Comparison of ENCODE assay signal across 7 cellular contexts in the genomic region with DNA sequence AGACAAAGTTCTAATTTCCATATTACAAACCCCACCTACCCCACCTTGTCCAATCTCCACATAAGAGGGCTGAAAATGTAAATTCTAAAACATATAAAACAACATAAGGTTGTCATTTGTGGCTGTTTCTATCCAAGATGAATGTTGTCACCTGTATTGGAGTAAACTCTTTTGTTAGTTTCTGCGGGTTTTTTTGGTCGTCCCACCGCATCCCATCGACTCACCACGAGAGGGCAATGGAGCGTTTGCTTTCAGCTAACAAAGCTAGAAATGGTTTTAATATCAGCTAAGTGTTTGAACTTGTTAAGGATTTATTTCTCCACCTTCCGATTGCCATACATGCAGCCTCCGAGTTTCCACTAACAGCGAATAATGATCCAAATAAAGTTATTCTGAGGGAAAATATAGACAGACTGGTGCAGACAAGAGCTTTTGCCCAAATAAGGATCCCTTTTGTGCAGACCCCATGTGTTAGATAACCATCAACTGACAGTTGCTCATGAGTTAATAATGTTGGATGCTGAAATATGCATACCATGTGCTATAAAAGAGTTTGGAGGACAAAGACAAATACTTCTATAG.
A peak's percentile ranks its signal among the peaks of the same experiment; 100 is the strongest.
DNase-seq lines count a peak whose midpoint lies in the region; ATAC-seq and TF ChIP-seq lines count a peak whose summit lies in the region.

No MANE protein-coding gene starts in this region.

- WGBS in right lobe of liver (ENCODE audit: insufficient coverage, low coverage, low lambda C conversion rate, missing lambda C conversion rate) = under 1% methylated on average over 9 of the region's 9 CpGs

- peak overlapping the region; percentile 50 for H3K27ac ChIP-seq in colonic mucosa
- peak overlapping the region; percentile 37 to 67 (median 64) for H3K27ac ChIP-seq in right lobe of liver

- no peak for TF ChIP-seq POLR2A in right lobe of liver (IDR thresholded peaks at IDR 0.05)

- intact Hi-C loops in colonic mucosa (cut with DNase I) = loop anchor here (5.0 kb wide), 2 partner anchors 136 to 209 kb away; a partner anchor contains a TSS
- intact Hi-C loops in right lobe of liver (cut with DNase I) = loop anchor here (10.0 kb wide), 1 partner anchor 216 kb away; no protein-coding TSS in a partner anchor

- DNase-seq in GM13976 (ENCODE audit: low spot score) = peak; percentile 65
- peak; percentile 40 for DNase-seq in NCI-H2227 (lab: John Stamatoyannopoulos, UW; ENCODE audit: unreplicated experiment)
- DNase-seq in activated CD4-positive, alpha-beta T cell treated with anti-CD3 and anti-CD28 coated beads for 24 hours (ENCODE audit: low read depth in 2 of 2) = peak; percentile 54 to 55
- peak; percentile 85 for DNase-seq in colonic mucosa
- peak; percentile 67 to 78 (median 70) for DNase-seq in right lobe of liver
- DNase-seq in stimulated activated CD4-positive, alpha-beta T cell treated with anti-CD3 and anti-CD28 coated beads, Interleukin-4, amount 100 ng/mL, for 48 hours (ENCODE audit: low read depth in 2 of 2) = peak; percentile 52 to 63

- H3K27me3 ChIP-seq in colonic mucosa = no peaks in the 10 kb centered on the region
- H3K27me3 ChIP-seq in right lobe of liver = no peaks in the 10 kb centered on the region

- in situ Hi-C loops in GM13976 (cut with MboI; ENCODE audit: low sequenced_read_pairs, unreplicated experiment) = no loop called here

- no peaks in the 10 kb centered on the region for H3K9me3 ChIP-seq in colonic mucosa
- no peaks in the 10 kb centered on the region for H3K9me3 ChIP-seq in right lobe of liver

- peaks cover 3% of the 10 kb centered on the region for H3K4me1 ChIP-seq in colonic mucosa
- peaks cover 0 to 19% (median 6%) of the 10 kb centered on the region in 4 donors for H3K4me1 ChIP-seq in right lobe of liver

- peak overlapping the region; percentile 48 to 62 for H3K9ac ChIP-seq in colonic mucosa (ENCODE audit: low read depth in 2 of 2, low read length in 2 of 2)

- peak; percentile 68 for TF ChIP-seq CTCF in GM13976 (IDR thresholded peaks at IDR 0.05; ENCODE audit: borderline replicate concordance, control extremely low read depth, extremely low read depth, insufficient read depth, missing control alignments)
- TF ChIP-seq CTCF in colonic mucosa (IDR thresholded peaks at IDR 0.05) = peak; percentile 77
- TF ChIP-seq CTCF in right lobe of liver (IDR thresholded peaks at IDR 0.05) = peak; percentile 75 to 87 (median 83)

- no peak overlapping the region for H3K4me3 ChIP-seq in colonic mucosa
- H3K4me3 ChIP-seq in right lobe of liver = no peak overlapping the region

- peak; percentile 52 for ATAC-seq in HG02943 (IDR thresholded peaks at IDR 0.05; ENCODE audit: low read depth, unreplicated experiment)
- ATAC-seq in right lobe of liver = peak; percentile 90 to 94 (median 91)

- no peaks in the 10 kb centered on the region for H3K36me3 ChIP-seq in colonic mucosa
- no peaks in the 10 kb centered on the region for H3K36me3 ChIP-seq in right lobe of liver
